8 cellular contexts compared by ENCODE assay signal in the genomic region with DNA sequence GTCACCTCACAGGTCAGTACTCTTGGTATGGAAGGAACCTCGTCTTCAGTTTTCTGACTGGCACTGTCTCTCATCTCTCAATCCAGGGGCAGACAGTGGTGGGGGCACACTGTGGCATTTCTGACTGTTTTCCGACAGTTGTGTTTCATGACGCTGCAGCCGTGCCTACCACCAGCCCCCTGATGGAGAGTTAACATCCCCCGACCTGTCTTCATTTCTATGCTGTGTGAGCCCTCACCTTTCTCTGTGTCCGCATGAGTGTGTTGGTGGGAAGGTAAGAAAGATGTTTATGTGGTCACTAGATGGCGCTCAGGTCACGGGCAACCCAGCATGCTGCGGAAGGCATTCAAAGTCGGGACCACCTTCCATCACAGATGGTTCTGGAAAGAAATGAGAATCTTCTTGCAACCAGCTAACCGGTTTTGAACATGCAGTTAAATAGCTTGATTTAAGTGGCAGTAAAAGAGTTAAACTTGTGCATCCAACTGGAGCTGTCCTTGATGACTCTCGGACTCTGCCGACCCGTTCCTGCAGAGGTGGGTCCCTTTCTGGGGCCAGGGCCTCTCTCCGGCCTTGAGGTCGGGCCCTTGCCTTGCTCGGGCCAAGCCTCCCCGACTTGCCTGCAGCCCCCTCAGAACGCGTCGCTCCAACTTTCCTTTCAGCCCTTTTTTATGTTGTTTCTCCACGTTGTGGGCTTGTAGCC.
DNase-seq lines count a peak whose midpoint lies in the region; ATAC-seq and TF ChIP-seq lines count a peak whose summit lies in the region.

No MANE protein-coding gene starts in this region.

- no peaks in the 10 kb centered on the region for H3K9me1 ChIP-seq in IMR-90 (ENCODE audit: insufficient read depth, low read length)

- no TSS peak for BruUV-seq in A673 (replicated peaks; lab: Mats Ljungman, UMichigan)
- no TSS peak for BruUV-seq in IMR-90 (replicated peaks; lab: Mats Ljungman, UMichigan)

- H3K27ac Mint-ChIP-seq in activated naive CD8-positive, alpha-beta T cell treated with anti-CD3 and anti-CD28 coated beads for 36 hours: peak overlapping the region; percentile 23
- H3K27ac Mint-ChIP-seq in glutamatergic neuron (ENCODE audit: unreplicated experiment): no peak overlapping the region

- H3K14ac ChIP-seq in IMR-90 (replicated peaks; ENCODE audit: low read depth, low read length): no peak overlapping the region

- no peak overlapping the region for H3K9ac ChIP-seq in IMR-90 (ENCODE audit: low read depth, low read length)

- TF ChIP-seq CTCF in A673 (conservative IDR thresholded peaks at IDR 0.05; ENCODE audit: low read depth, low read length): peak; percentile 84
- TF ChIP-seq CTCF in GM12873 (IDR thresholded peaks at IDR 0.05; ENCODE audit: insufficient read depth, low read depth, low read length, missing control alignments): peak; percentile 75
- TF ChIP-seq CTCF in IMR-90 (conservative IDR thresholded peaks at IDR 0.05; ENCODE audit: low read depth, low read length): peak; percentile 82
- TF ChIP-seq CTCF in glutamatergic neuron (IDR thresholded peaks at IDR 0.05; ENCODE audit: partially characterized antibody, unreplicated experiment): peak; percentile 75

- H2AK9ac ChIP-seq in IMR-90 (replicated peaks; ENCODE audit: low read depth, low read length, poor library complexity): no peak overlapping the region

- POLR2A ChIA-PET in A673 (lab: Charles Lee; ENCODE audit: low non-redundant PET) (no interaction called here), IMR-90 (lab: Charles Lee; ENCODE audit: unreplicated experiment) (no interaction called here)

- H3K4me3 ChIP-seq in A673 (ENCODE audit: low read depth, low read length, poor library complexity, severe bottlenecking) (peak overlapping the region; percentile 25), IMR-90 (ENCODE audit: insufficient read depth, low read depth, low read length) (no peak overlapping the region)

- H3K4me3 Mint-ChIP-seq in activated naive CD8-positive, alpha-beta T cell treated with anti-CD3 and anti-CD28 coated beads for 36 hours: peak overlapping the region; percentile 61
- no peak overlapping the region for H3K4me3 Mint-ChIP-seq in glutamatergic neuron (ENCODE audit: unreplicated experiment)

- H3K27me3 ChIP-seq in A673 (replicated peaks; ENCODE audit: insufficient read depth, low read depth, low read length, poor library complexity): no peaks in the 10 kb centered on the region
- H3K27me3 ChIP-seq in IMR-90 (ENCODE audit: control insufficient read depth, insufficient read depth, low read length): peaks cover 24% of the 10 kb centered on the region

- peak; percentile 83 for TF ChIP-seq RAD21 in IMR-90 (IDR thresholded peaks at IDR 0.05; ENCODE audit: low read length)

- H2BK5ac ChIP-seq in IMR-90 (ENCODE audit: low read depth, low read length, poor library complexity, severe bottlenecking): no peak overlapping the region

- H3K4ac ChIP-seq in IMR-90 (ENCODE audit: low read depth, low read length): no peak overlapping the region

- H2AFZ ChIP-seq in IMR-90 (replicated peaks; ENCODE audit: low read length, poor library complexity): no peak overlapping the region

- H3K4me1 Mint-ChIP-seq in activated naive CD8-positive, alpha-beta T cell treated with anti-CD3 and anti-CD28 coated beads for 36 hours: peaks cover 8% of the 10 kb centered on the region
- peaks cover 15% of the 10 kb centered on the region for H3K4me1 Mint-ChIP-seq in glutamatergic neuron (ENCODE audit: low read depth, unreplicated experiment)

- dilution Hi-C loops in IMR-90 (cut with HindIII; ENCODE audit: low sequenced_read_pairs, unreplicated experiment): no loop called here

- no peak overlapping the region for H2BK20ac ChIP-seq in IMR-90 (ENCODE audit: low read depth, low read length)

- no peaks in the 10 kb centered on the region for H4K20me1 ChIP-seq in IMR-90 (ENCODE audit: insufficient read depth, low read length)

- no peak overlapping the region for H3K56ac ChIP-seq in IMR-90 (ENCODE audit: extremely low read depth, insufficient read depth, low read length)

- H4K8ac ChIP-seq in IMR-90 (ENCODE audit: low read depth in 2 of 2, low read length in 2 of 2): no peak overlapping the region

- CTCF ChIA-PET in A673 (lab: Charles Lee): interaction anchor here (1.1 to 1.4 kb wide), 2 partner anchors 253 to 604 kb away, joined by 3 to 6 read pairs; no protein-coding TSS in a partner anchor
- CTCF ChIA-PET in IMR-90 (lab: Yijun Ruan, JAX): interaction anchor here (0.6 to 1.0 kb wide), 4 partner anchors 10 to 605 kb away, joined by 3 to 4 read pairs (median 4); no protein-coding TSS in a partner anchor

- TF ChIP-seq POLR2A in IMR-90 (IDR thresholded peaks at IDR 0.05; ENCODE audit: low read depth, low read length): no peak

- H3K18ac ChIP-seq in IMR-90 (ENCODE audit: low read depth, low read length): no peak overlapping the region

- no peak overlapping the region for H4K91ac ChIP-seq in IMR-90 (ENCODE audit: insufficient read depth, low read depth, low read length)

- H2AK5ac ChIP-seq in IMR-90 (ENCODE audit: low read depth, low read length): no peak overlapping the region

- H3K79me1 ChIP-seq in IMR-90 (ENCODE audit: low read depth in 1 of 2, low read length in 2 of 2): no peaks in the 10 kb centered on the region

- no peak overlapping the region for H3K4me2 ChIP-seq in IMR-90 (ENCODE audit: low read depth, low read length)

- H4K5ac ChIP-seq in IMR-90 (ENCODE audit: low read depth, low read length): no peak overlapping the region

- no peak overlapping the region for H3K23ac ChIP-seq in IMR-90 (ENCODE audit: low read depth, low read length)

- 40% methylated on average over 9 of the region's 22 CpGs; no CpG with 5 or more reads in 1 of the 2 experiments for WGBS in IMR-90 (ENCODE audit: extremely low coverage in 2 of 2, insufficient read length in 1 of 2), 2 experiments

- H2BK15ac ChIP-seq in IMR-90 (ENCODE audit: low read depth, low read length): no peak overlapping the region

- H3K4me1 ChIP-seq in A673 (ENCODE audit: insufficient read depth, low read length, poor library complexity, severe bottlenecking): peaks cover 4% of the 10 kb centered on the region
- no peaks in the 10 kb centered on the region for H3K4me1 ChIP-seq in IMR-90 (ENCODE audit: control insufficient read depth, insufficient read depth, low read length)

- peaks cover 19% of the 10 kb centered on the region for H3K27me3 Mint-ChIP-seq in activated naive CD8-positive, alpha-beta T cell treated with anti-CD3 and anti-CD28 coated beads for 36 hours
- H3K27me3 Mint-ChIP-seq in glutamatergic neuron (ENCODE audit: unreplicated experiment): no peaks in the 10 kb centered on the region

- H3K36me3 Mint-ChIP-seq in activated naive CD8-positive, alpha-beta T cell treated with anti-CD3 and anti-CD28 coated beads for 36 hours: no peaks in the 10 kb centered on the region
- H3K36me3 Mint-ChIP-seq in glutamatergic neuron (ENCODE audit: unreplicated experiment): peaks cover 22% of the 10 kb centered on the region

- H2BK120ac ChIP-seq in IMR-90 (ENCODE audit: low read depth, low read length): no peak overlapping the region

- no peaks in the 10 kb centered on the region for H3K9me3 ChIP-seq in A673 (ENCODE audit: low read depth, low read length, poor library complexity, severe bottlenecking)
- H3K9me3 ChIP-seq in IMR-90 (ENCODE audit: control insufficient read depth, insufficient read depth, low read length): no peaks in the 10 kb centered on the region; the same call in 1 of the 2 replicates

- H3K27ac ChIP-seq in A673 (ENCODE audit: low read depth, low read length, poor library complexity, severe bottlenecking) (no peak overlapping the region), IMR-90 (ENCODE audit: insufficient read depth, low read length) (no peak overlapping the region)

- H3K36me3 ChIP-seq in A673 (ENCODE audit: insufficient read depth, low read length, poor library complexity, severe bottlenecking): no peaks in the 10 kb centered on the region
- H3K36me3 ChIP-seq in IMR-90 (ENCODE audit: control insufficient read depth, insufficient read depth, low read length): no peaks in the 10 kb centered on the region

- DNase-seq in A673 (ENCODE audit: low spot score) (peak; percentile 80), IMR-90 (peak; percentile 55), RPMI7951 (ENCODE audit: low read depth) (peak; percentile 63), glutamatergic neuron (peak; percentile 68), pons (ENCODE audit: low spot score) (peak; percentile 77)
- DNase-seq in activated naive CD8-positive, alpha-beta T cell treated with anti-CD3 and anti-CD28 coated beads for 36 hours: peak; percentile 42

- intact Hi-C loops in A673 (cut with micrococcal nuclease; ENCODE audit: unreplicated experiment): loop anchor here (2.0 to 5.0 kb wide), 6 partner anchors 252 to 1312 kb away; no protein-coding TSS in a partner anchor
- intact Hi-C loops in IMR-90 (cut with micrococcal nuclease): loop anchor here (1.0 to 10.0 kb wide), 5 partner anchors 252 to 1034 kb away; no protein-coding TSS in a partner anchor

- in situ Hi-C loops in IMR-90 (cut with MboI; ENCODE audit: low sequenced_read_pairs): loop anchor here (5.0 to 25.0 kb wide), 4 partner anchors 607 to 1342 kb away; partner anchors contain the start of gene SPR

- H3K9me3 Mint-ChIP-seq in activated naive CD8-positive, alpha-beta T cell treated with anti-CD3 and anti-CD28 coated beads for 36 hours: no peaks in the 10 kb centered on the region
- peaks cover 6% of the 10 kb centered on the region for H3K9me3 Mint-ChIP-seq in glutamatergic neuron (ENCODE audit: unreplicated experiment)

- peak; percentile 79 for ATAC-seq in IMR-90 (ENCODE audit: low read depth)
- ATAC-seq in GM21825 (IDR thresholded peaks at IDR 0.05; ENCODE audit: unreplicated experiment): no peak

TF ChIP-seq in IMR-90, 13 proteins besides CTCF, POLR2A, EP300 and RAD21 (continues in another document):
- TF ChIP-seq USF2 (IDR thresholded peaks at IDR 0.05; ENCODE audit: low read depth, low read length): no peak
- TF ChIP-seq SMC3 (IDR thresholded peaks at IDR 0.05; ENCODE audit: low read depth, low read length): peak; percentile 55
- no peak for TF ChIP-seq MAZ (IDR thresholded peaks at IDR 0.05; ENCODE audit: borderline replicate concordance, low read depth, low read length)
